In genomic region chr20:11783102-11783861, GRCh38 we compare ENCODE assay signal across 22 cellular contexts.
"Had no signal": no experiment of that assay in that cellular context is flagged by ENCODE, and none has a peak within 500 bp of the region (broad histone marks: within the 10 kb centered on the region; RNA-seq: fewer than 3 reads in every experiment).

No MANE protein-coding gene starts in this region.

- H3K27ac ChIP-seq: coronary artery, foreskin keratinocyte, left lung, lower lobe of right lung, psoas muscle, right lobe of liver, suprapubic skin, thyroid gland, upper lobe of left lung, uterus had no signal

- H3K36me3 Mint-ChIP-seq: immature natural killer cell; memory B cell; mesothelial cell of epicardium; natural killer cell; stimulated activated effector memory CD8-positive, alpha-beta T cell treated with anti-CD3 and anti-CD28 coated beads, Interleukin-12 subunit alpha, Interleukin-12 subunit beta, amount 100 ng/mL, for 72 hours had no signal

- H3K4me1 ChIP-seq: left lung, psoas muscle, right lobe of liver, suprapubic skin, thyroid gland, uterus had no signal

- H3K27ac Mint-ChIP-seq: endodermal cell; immature natural killer cell; memory B cell; mesothelial cell of epicardium; natural killer cell; stimulated activated effector memory CD8-positive, alpha-beta T cell treated with anti-CD3 and anti-CD28 coated beads, Interleukin-12 subunit alpha, Interleukin-12 subunit beta, amount 100 ng/mL, for 72 hours had no signal

- H3K4me1 Mint-ChIP-seq: immature natural killer cell; memory B cell; natural killer cell; stimulated activated effector memory CD8-positive, alpha-beta T cell treated with anti-CD3 and anti-CD28 coated beads, Interleukin-12 subunit alpha, Interleukin-12 subunit beta, amount 100 ng/mL, for 72 hours had no signal

- H3K27me3 ChIP-seq: foreskin keratinocyte, left lung, right lobe of liver, suprapubic skin, thyroid gland, upper lobe of left lung, uterus had no signal

- DNase-seq: effector CD4-positive, alpha-beta T cell; endodermal cell; erythroblast; foreskin keratinocyte; immature natural killer cell; left lung; lower lobe of right lung; natural killer cell; psoas muscle; retina; right lobe of liver; stimulated activated CD4-positive, alpha-beta T cell treated with anti-CD3 and anti-CD28 coated beads, Interleukin-4, amount 100 ng/mL, for 1 hour; stimulated activated CD8-positive, alpha-beta memory T cell treated with anti-CD3 and anti-CD28 coated beads, Interleukin-4, amount 100 ng/mL, for 48 hours; stimulated activated naive CD8-positive, alpha-beta T cell treated with anti-CD3 and anti-CD28 coated beads, Interleukin-15, Interleukin-2, amounts not matched to agents 100 U/mL and 50 U/mL, for 24 hours; thyroid gland; upper lobe of left lung; uterus had no signal

- H3K36me3 ChIP-seq: left lung, lower lobe of right lung, right lobe of liver, suprapubic skin, thyroid gland, upper lobe of left lung, uterus had no signal

- H3K4me3 Mint-ChIP-seq: endodermal cell; immature natural killer cell; memory B cell; mesothelial cell of epicardium; natural killer cell; stimulated activated effector memory CD8-positive, alpha-beta T cell treated with anti-CD3 and anti-CD28 coated beads, Interleukin-12 subunit alpha, Interleukin-12 subunit beta, amount 100 ng/mL, for 72 hours had no signal

- H3K9me3 ChIP-seq: left lung, lower lobe of right lung, psoas muscle, right lobe of liver, suprapubic skin, thyroid gland, upper lobe of left lung, uterus had no signal

- H3K27me3 Mint-ChIP-seq: memory B cell had no signal

- H3K4me3 ChIP-seq: coronary artery, left lung, lower lobe of right lung, psoas muscle, right lobe of liver, suprapubic skin, thyroid gland, upper lobe of left lung, uterus had no signal

- H3K9me3 Mint-ChIP-seq: endodermal cell, mesothelial cell of epicardium had no signal

- ATAC-seq: foreskin keratinocyte; left lung; lower lobe of right lung; natural killer cell; psoas muscle; right lobe of liver; stimulated activated effector memory CD8-positive, alpha-beta T cell treated with anti-CD3 and anti-CD28 coated beads, Interleukin-12 subunit alpha, Interleukin-12 subunit beta, amount 100 ng/mL, for 72 hours; stimulated activated naive CD8-positive, alpha-beta T cell treated with anti-CD3 and anti-CD28 coated beads, Interleukin-15, Interleukin-2, amounts not matched to agents 100 U/mL and 50 U/mL, for 24 hours had no signal
